Comparison of ENCODE assay signal across 23 cellular contexts in genomic region chr5:113965225-113965624, GRCh38.
A peak's percentile ranks its signal among the peaks of the same experiment; 100 is the strongest.
DNase-seq lines count a peak whose midpoint lies in the region; ATAC-seq, FAIRE-seq and TF ChIP-seq lines count a peak whose summit lies in the region.
"Had no signal": no experiment of that assay in that cellular context is flagged by ENCODE, and none has a peak within 500 bp of the region (broad histone marks: within the 10 kb centered on the region; RNA-seq: fewer than 3 reads in every experiment).

No MANE protein-coding gene starts in this region.

- no peaks in the 10 kb centered on the region for H3K9me3 Mint-ChIP-seq in GM23338
- peaks cover 2% of the 10 kb centered on the region for H3K9me3 Mint-ChIP-seq in activated T-cell treated with anti-CD3 and anti-CD28 coated beads, Interleukin-2, amount 50 U/mL, for 24 hours

- H3K27ac Mint-ChIP-seq in GM23338 = no peak overlapping the region
- no peak overlapping the region for H3K27ac Mint-ChIP-seq in activated T-cell treated with anti-CD3 and anti-CD28 coated beads, Interleukin-2, amount 50 U/mL, for 24 hours
- H3K27ac Mint-ChIP-seq: B cell; CD4-positive, alpha-beta T cell; CD8-positive, alpha-beta T cell had no signal

- in situ Hi-C loops in transverse colon (cut with MboI; ENCODE audit: low pct_ligation_motif_present in 1 of 4, low pct_unique_long_range_greater_than_20kb in 1 of 4, low sequenced_read_pairs in 3 of 4) = no loop called here

- 40 to 42% methylated on average over 3 of the region's 3 CpGs for WGBS in transverse colon (ENCODE audit: low coverage in 1 of 2), 2 donors
- 90 to 92% methylated on average over 3 of the region's 3 CpGs for WGBS in thyroid gland, 2 donors

- H3K27me3 ChIP-seq in GM23338 (ENCODE audit: insufficient read depth) = no peaks in the 10 kb centered on the region
- H3K27me3 ChIP-seq in transverse colon = peaks cover 3% of the 10 kb centered on the region
- H3K27me3 ChIP-seq in uterus = no peaks in the 10 kb centered on the region
- H3K27me3 ChIP-seq in thyroid gland = no peaks in the 10 kb centered on the region
- H3K27me3 ChIP-seq: BLaER1 treated with 17β-estradiol and CSF1 and Interleukin-3, amounts not matched to agents 10 nM and 100 nM had no signal

- no peaks in the 10 kb centered on the region for H3K9me2 ChIP-seq in GM23338 (ENCODE audit: insufficient read depth)

- H3K36me3 Mint-ChIP-seq in GM23338 (ENCODE audit: low read depth) = no peaks in the 10 kb centered on the region
- H3K36me3 Mint-ChIP-seq in activated T-cell treated with anti-CD3 and anti-CD28 coated beads, Interleukin-2, amount 50 U/mL, for 24 hours (ENCODE audit: low read depth) = no peaks in the 10 kb centered on the region
- H3K36me3 Mint-ChIP-seq: CD8-positive, alpha-beta T cell had no signal

- ATAC-seq in GM23338 (no peak), left colon (peak; percentile 99)
- ATAC-seq: A549; CD8-positive, alpha-beta T cell had no signal

- H3K36me3 ChIP-seq in GM23338 (ENCODE audit: insufficient read depth) (no peaks in the 10 kb centered on the region), transverse colon (no peaks in the 10 kb centered on the region), uterus (no peaks in the 10 kb centered on the region), thyroid gland (no peaks in the 10 kb centered on the region)
- H3K36me3 ChIP-seq: BLaER1 treated with 17β-estradiol and CSF1 and Interleukin-3, amounts not matched to agents 10 nM and 100 nM had no signal

- DNase-seq in GM23338 (ENCODE audit: low spot score) (no peak), left colon (no peak), transverse colon (peak; percentile 23), uterus (no peak), thyroid gland (no peak)
- no peak for DNase-seq in activated T-cell treated with anti-CD3 and anti-CD28 coated beads, Interleukin-2, amount 50 U/mL, for 24 hours
- DNase-seq: AML-193; Caco-2; Calu3; CD4-positive, alpha-beta T cell; CD8-positive, alpha-beta T cell; DMS79 treated with DMSO at 0.1 percent for 48 hours; GF-D8 had no signal

- H3K79me2 ChIP-seq in GM23338 (replicated peaks; ENCODE audit: insufficient read depth) = no peaks in the 10 kb centered on the region

- no peaks in the 10 kb centered on the region for H3K4me1 ChIP-seq in GM23338 (ENCODE audit: insufficient read depth)
- H3K4me1 ChIP-seq in transverse colon = peaks cover 0 to 9% (median 2%) of the 10 kb centered on the region in 4 donors
- H3K4me1 ChIP-seq in uterus = no peaks in the 10 kb centered on the region
- no peaks in the 10 kb centered on the region for H3K4me1 ChIP-seq in thyroid gland
- H3K4me1 ChIP-seq: A549; BLaER1 treated with 17β-estradiol and CSF1 and Interleukin-3, amounts not matched to agents 10 nM and 100 nM; Caco-2 had no signal

- no peaks in the 10 kb centered on the region for H4K20me1 ChIP-seq in GM23338 (replicated peaks; ENCODE audit: insufficient read depth)
- H4K20me1 ChIP-seq: BLaER1 treated with 17β-estradiol and CSF1 and Interleukin-3, amounts not matched to agents 10 nM and 100 nM had no signal

- H3K4me2 ChIP-seq in GM23338 = no peak overlapping the region
- H3K4me2 ChIP-seq: A549; BLaER1 treated with 17β-estradiol and CSF1 and Interleukin-3, amounts not matched to agents 10 nM and 100 nM had no signal

- H2AFZ ChIP-seq in GM23338 = peak overlapping the region; percentile 49; the same call in 1 of the 2 replicates

- no peak for TF ChIP-seq EP300 in transverse colon (IDR thresholded peaks at IDR 0.05; ENCODE audit: low read depth)

- no peaks in the 10 kb centered on the region for H3F3A ChIP-seq in GM23338 (replicated peaks; ENCODE audit: low read depth)

- FAIRE-seq in colon (lab: Jason Lieb, UNC) = peak; percentile 14
- FAIRE-seq: A549, D721Med, G401.6, GM12891, GM19239 had no signal

- intact Hi-C loops in left colon (cut with DNase I, micrococcal nuclease) = no loop called here
- intact Hi-C loops in transverse colon (cut with DNase I; ENCODE audit: low total_unique reads) = no loop called here
- intact Hi-C loops in uterus (cut with DNase I; ENCODE audit: low total_unique reads) = no loop called here
- intact Hi-C loops in thyroid gland (cut with DNase I) = no loop called here

- H3K4me1 Mint-ChIP-seq in GM23338 = peaks cover 9% of the 10 kb centered on the region; the same call in 2 of the 3 replicates
- no peaks in the 10 kb centered on the region for H3K4me1 Mint-ChIP-seq in activated T-cell treated with anti-CD3 and anti-CD28 coated beads, Interleukin-2, amount 50 U/mL, for 24 hours (ENCODE audit: low read depth)
- H3K4me1 Mint-ChIP-seq: B cell had no signal

- no peak overlapping the region for H3K4me3 Mint-ChIP-seq in GM23338
- H3K4me3 Mint-ChIP-seq in activated T-cell treated with anti-CD3 and anti-CD28 coated beads, Interleukin-2, amount 50 U/mL, for 24 hours = no peak overlapping the region
- H3K4me3 Mint-ChIP-seq: B cell; CD4-positive, alpha-beta T cell; CD8-positive, alpha-beta T cell had no signal

- TF ChIP-seq CTCF in GM23338 (conservative IDR thresholded peaks at IDR 0.05; ENCODE audit: low read depth in 2 of 2) (no peak), transverse colon (IDR thresholded peaks at IDR 0.05) (no peak), uterus (IDR thresholded peaks at IDR 0.05) (no peak), thyroid gland (IDR thresholded peaks at IDR 0.05) (no peak)

- no peaks in the 10 kb centered on the region for H3K9me3 ChIP-seq in transverse colon
- peaks cover 0 to 8% of the 10 kb centered on the region in 2 donors for H3K9me3 ChIP-seq in uterus
- H3K9me3 ChIP-seq in thyroid gland = no peaks in the 10 kb centered on the region
- H3K9me3 ChIP-seq: A549; BLaER1 treated with 17β-estradiol and CSF1 and Interleukin-3, amounts not matched to agents 10 nM and 100 nM; Caco-2 had no signal

- H3K27me3 Mint-ChIP-seq in GM23338 (ENCODE audit: insufficient read depth, low read depth, poor library complexity) = no peaks in the 10 kb centered on the region
- no peaks in the 10 kb centered on the region for H3K27me3 Mint-ChIP-seq in activated T-cell treated with anti-CD3 and anti-CD28 coated beads, Interleukin-2, amount 50 U/mL, for 24 hours
- H3K27me3 Mint-ChIP-seq: B cell; CD4-positive, alpha-beta T cell had no signal

- no peak overlapping the region for H3K4me3 ChIP-seq in GM23338
- no peak overlapping the region for H3K4me3 ChIP-seq in transverse colon
- no peak overlapping the region for H3K4me3 ChIP-seq in uterus
- no peak overlapping the region for H3K4me3 ChIP-seq in thyroid gland (replicated peaks in 1 of 3)
- H3K4me3 ChIP-seq: A549; BLaER1 treated with 17β-estradiol and CSF1 and Interleukin-3, amounts not matched to agents 10 nM and 100 nM had no signal

- H3K27ac ChIP-seq in GM23338 (ENCODE audit: low read depth) (no peak overlapping the region), transverse colon (no peak overlapping the region), uterus (no peak overlapping the region), thyroid gland (no peak overlapping the region)
- H3K27ac ChIP-seq: 22Rv1; A549; BLaER1 treated with 17β-estradiol and CSF1 and Interleukin-3, amounts not matched to agents 10 nM and 100 nM; C4-2B had no signal

- TF ChIP-seq POLR2A in transverse colon (IDR thresholded peaks at IDR 0.05) (no peak), uterus (IDR thresholded peaks at IDR 0.05) (no peak), thyroid gland (IDR thresholded peaks at IDR 0.05) (no peak)

TF ChIP-seq in GM23338, 12 proteins besides CTCF, POLR2A, EP300 and RAD21 (continues in another document):
- TF ChIP-seq EZH2 (IDR thresholded peaks at IDR 0.05; ENCODE audit: low read depth, unreplicated experiment) (no peak), JUNB (IDR thresholded peaks at IDR 0.05; ENCODE audit: unreplicated experiment) (no peak), ZNF114 (CRISPR knock-in tag; IDR thresholded peaks at IDR 0.05) (no peak), NANOG (IDR thresholded peaks at IDR 0.05; ENCODE audit: borderline replicate concordance) (no peak)
- TF ChIP-seq, protein P1, sequence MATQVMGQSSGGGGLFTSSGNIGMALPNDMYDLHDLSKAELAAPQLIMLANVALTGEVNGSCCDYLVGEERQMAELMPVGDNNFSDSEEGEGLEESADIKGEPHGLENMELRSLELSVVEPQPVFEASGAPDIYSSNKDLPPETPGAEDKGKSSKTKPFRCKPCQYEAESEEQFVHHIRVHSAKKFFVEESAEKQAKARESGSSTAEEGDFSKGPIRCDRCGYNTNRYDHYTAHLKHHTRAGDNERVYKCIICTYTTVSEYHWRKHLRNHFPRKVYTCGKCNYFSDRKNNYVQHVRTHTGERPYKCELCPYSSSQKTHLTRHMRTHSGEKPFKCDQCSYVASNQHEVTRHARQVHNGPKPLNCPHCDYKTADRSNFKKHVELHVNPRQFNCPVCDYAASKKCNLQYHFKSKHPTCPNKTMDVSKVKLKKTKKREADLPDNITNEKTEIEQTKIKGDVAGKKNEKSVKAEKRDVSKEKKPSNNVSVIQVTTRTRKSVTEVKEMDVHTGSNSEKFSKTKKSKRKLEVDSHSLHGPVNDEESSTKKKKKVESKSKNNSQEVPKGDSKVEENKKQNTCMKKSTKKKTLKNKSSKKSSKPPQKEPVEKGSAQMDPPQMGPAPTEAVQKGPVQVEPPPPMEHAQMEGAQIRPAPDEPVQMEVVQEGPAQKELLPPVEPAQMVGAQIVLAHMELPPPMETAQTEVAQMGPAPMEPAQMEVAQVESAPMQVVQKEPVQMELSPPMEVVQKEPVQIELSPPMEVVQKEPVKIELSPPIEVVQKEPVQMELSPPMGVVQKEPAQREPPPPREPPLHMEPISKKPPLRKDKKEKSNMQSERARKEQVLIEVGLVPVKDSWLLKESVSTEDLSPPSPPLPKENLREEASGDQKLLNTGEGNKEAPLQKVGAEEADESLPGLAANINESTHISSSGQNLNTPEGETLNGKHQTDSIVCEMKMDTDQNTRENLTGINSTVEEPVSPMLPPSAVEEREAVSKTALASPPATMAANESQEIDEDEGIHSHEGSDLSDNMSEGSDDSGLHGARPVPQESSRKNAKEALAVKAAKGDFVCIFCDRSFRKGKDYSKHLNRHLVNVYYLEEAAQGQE (IDR thresholded peaks at IDR 0.05; ENCODE audit: unreplicated experiment) = no peak
